In genomic region chr5:180101451-180102105, GRCh38 we compare ENCODE assay signal across 31 cellular contexts.
"Had no signal": no experiment of that assay in that cellular context is flagged by ENCODE, and none has a peak within 500 bp of the region (broad histone marks: within the 10 kb centered on the region; RNA-seq: fewer than 3 reads in every experiment).

No MANE protein-coding gene starts in this region.

- H3K4me1 ChIP-seq: esophagus muscularis mucosa, foreskin keratinocyte, heart right ventricle, right lobe of liver, testis, transverse colon had no signal

- H3K4me1 Mint-ChIP-seq: activated CD4-positive, alpha-beta T cell treated with anti-CD3 and anti-CD28 coated beads, Interleukin-2, amount 10 ng/mL, durations not matched to agents 7 days and 5 days; activated naive CD4-positive, alpha-beta T cell treated with anti-CD3 and anti-CD28 coated beads, Interleukin-2, amount 50 U/mL, for 24 hours; activated naive CD8-positive, alpha-beta T cell treated with anti-CD3 and anti-CD28 coated beads, Interleukin-2, amount 50 U/mL, for 24 hours; memory B cell; nephron; stimulated activated naive B cell treated with anti-CD40 and anti-IgM and Interleukin-4, amounts not matched to agents 10 μg/mL and 1 μg/mL and 100 μg/mL, for 72 hours had no signal

- H3K27me3 ChIP-seq: foreskin keratinocyte, neutrophil, right lobe of liver, testis, transverse colon had no signal

- H3K4me3 ChIP-seq: esophagus muscularis mucosa, heart right ventricle, right lobe of liver, skin epidermis, testis, transverse colon had no signal

- H3K4me2 ChIP-seq: SK-N-SH had no signal

- H3K27ac ChIP-seq: esophagus muscularis mucosa, foreskin keratinocyte, heart right ventricle, neutrophil, right lobe of liver, skin epidermis, testis, transverse colon, WERI-Rb-1 had no signal

- H3K4me3 Mint-ChIP-seq: activated CD4-positive, alpha-beta T cell treated with anti-CD3 and anti-CD28 coated beads, Interleukin-2, amount 10 ng/mL, durations not matched to agents 7 days and 5 days; activated CD8-positive, alpha-beta T cell treated with anti-CD3 and anti-CD28 coated beads for 36 hours; activated naive CD4-positive, alpha-beta T cell treated with anti-CD3 and anti-CD28 coated beads, Interleukin-2, amount 50 U/mL, for 24 hours; activated naive CD8-positive, alpha-beta T cell treated with anti-CD3 and anti-CD28 coated beads, Interleukin-2, amount 50 U/mL, for 24 hours; activated T-helper 1 cell treated with anti-CD3 and anti-CD28 coated beads, Interleukin-12 subunit alpha, Interleukin-12 subunit beta, Interleukin-2, Interleukin-4 antibody, amounts not matched to agents 30 ng/mL and 10 ng/mL and 1 ng/mL, durations not matched to agents 14 hours and 24 hours and 36 hours; memory B cell; nephron; stimulated activated naive B cell treated with anti-CD40 and anti-IgM and Interleukin-4, amounts not matched to agents 10 μg/mL and 1 μg/mL and 100 μg/mL, for 72 hours; T-helper 1 cell treated with Interleukin-12 subunit alpha and Interleukin-12 subunit beta and Interleukin-4 antibody, amounts not matched to agents 30 μg/mL and 1 μg/mL, for 36 hours had no signal

- DNase-seq: activated CD4-positive, alpha-beta T cell treated with anti-CD3 and anti-CD28 coated beads for 1 hour; activated CD4-positive, alpha-beta T cell treated with anti-CD3 and anti-CD28 coated beads, Interleukin-2, amount 10 ng/mL, durations not matched to agents 7 days and 5 days; activated CD8-positive, alpha-beta T cell treated with anti-CD3 and anti-CD28 coated beads for 36 hours; activated gamma-delta T cell; activated naive CD8-positive, alpha-beta T cell treated with anti-CD3 and anti-CD28 coated beads, Interleukin-2, amount 50 U/mL, for 24 hours; activated T-cell treated with anti-CD3 and anti-CD28 coated beads for 4 hours; amygdala; central memory CD4-positive, alpha-beta T cell; dermis blood vessel endothelial cell; effector CD4-positive, alpha-beta T cell; foreskin keratinocyte; heart right ventricle; right lobe of liver; SK-N-SH; stimulated activated CD4-positive, alpha-beta T cell treated with anti-CD3 and anti-CD28 coated beads, Interleukin-4, amount 100 ng/mL, for 4 hours; stimulated activated CD8-positive, alpha-beta memory T cell treated with anti-CD3 and anti-CD28 coated beads, Interleukin-4, amount 100 ng/mL, for 48 hours; stimulated activated naive B cell treated with anti-CD40 and anti-IgM and Interleukin-4, amounts not matched to agents 10 μg/mL and 1 μg/mL and 100 μg/mL, for 72 hours; SW 1271; T-helper 9 cell; testis; transverse colon; WERI-Rb-1 had no signal

- H3K27ac Mint-ChIP-seq: activated CD4-positive, alpha-beta T cell treated with anti-CD3 and anti-CD28 coated beads, Interleukin-2, amount 10 ng/mL, durations not matched to agents 7 days and 5 days; activated CD8-positive, alpha-beta T cell treated with anti-CD3 and anti-CD28 coated beads for 36 hours; activated naive CD4-positive, alpha-beta T cell treated with anti-CD3 and anti-CD28 coated beads, Interleukin-2, amount 50 U/mL, for 24 hours; activated naive CD8-positive, alpha-beta T cell treated with anti-CD3 and anti-CD28 coated beads, Interleukin-2, amount 50 U/mL, for 24 hours; activated T-helper 1 cell treated with anti-CD3 and anti-CD28 coated beads, Interleukin-12 subunit alpha, Interleukin-12 subunit beta, Interleukin-2, Interleukin-4 antibody, amounts not matched to agents 30 ng/mL and 10 ng/mL and 1 ng/mL, durations not matched to agents 14 hours and 24 hours and 36 hours; memory B cell; nephron; progenitor cell of endocrine pancreas; stimulated activated naive B cell treated with anti-CD40 and anti-IgM and Interleukin-4, amounts not matched to agents 10 μg/mL and 1 μg/mL and 100 μg/mL, for 72 hours; T-helper 1 cell treated with Interleukin-12 subunit alpha and Interleukin-12 subunit beta and Interleukin-4 antibody, amounts not matched to agents 30 μg/mL and 1 μg/mL, for 36 hours had no signal

- ATAC-seq: activated CD8-positive, alpha-beta T cell treated with anti-CD3 and anti-CD28 coated beads for 36 hours; activated naive CD8-positive, alpha-beta T cell treated with anti-CD3 and anti-CD28 coated beads, Interleukin-2, amount 50 U/mL, for 24 hours; foreskin keratinocyte; heart right ventricle; right lobe of liver; stimulated activated naive B cell treated with anti-CD40 and anti-IgM and Interleukin-4, amounts not matched to agents 10 μg/mL and 1 μg/mL and 100 μg/mL, for 72 hours had no signal

- H3K9ac ChIP-seq: SK-N-SH had no signal

- H3K36me3 Mint-ChIP-seq: activated naive CD4-positive, alpha-beta T cell treated with anti-CD3 and anti-CD28 coated beads, Interleukin-2, amount 50 U/mL, for 24 hours had no signal

- H3K9me3 ChIP-seq: neutrophil, testis had no signal

- H3K36me3 ChIP-seq: esophagus muscularis mucosa, heart right ventricle, neutrophil, right lobe of liver, transverse colon, WERI-Rb-1 had no signal

- H3K27me3 Mint-ChIP-seq: progenitor cell of endocrine pancreas had no signal
